1 cellular context compared by ENCODE assay signal in genomic region chr22:37021710-37022482, GRCh38.
TF ChIP-seq lines count a peak whose summit lies in the region.

No MANE protein-coding gene starts in this region.

TF ChIP-seq in HCT116, 20 proteins besides CTCF, POLR2A, EP300 and RAD21 (continued from another document):
- no peak for TF ChIP-seq EZH2 (IDR thresholded peaks at IDR 0.05)
- TF ChIP-seq, protein P1, sequence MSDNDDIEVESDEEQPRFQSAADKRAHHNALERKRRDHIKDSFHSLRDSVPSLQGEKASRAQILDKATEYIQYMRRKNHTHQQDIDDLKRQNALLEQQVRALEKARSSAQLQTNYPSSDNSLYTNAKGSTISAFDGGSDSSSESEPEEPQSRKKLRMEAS (IDR thresholded peaks at IDR 0.05), result no peak
- TF ChIP-seq POLR2AphosphoS5 (IDR thresholded peaks at IDR 0.05; ENCODE audit: low read depth, low read length), result no peak
- no peak for TF ChIP-seq ZBTB33 (IDR thresholded peaks at IDR 0.05; ENCODE audit: extremely low read depth, insufficient replicate concordance, low read length)
